10 cellular contexts compared by ENCODE assay signal in genomic region chr14:25032092-25032784, GRCh38. TPM values are rescaled to one million over a fixed set of nuclear protein-coding genes. Genes with fewer than 3 reads are reported as not detected.
DNase-seq lines count a peak whose midpoint lies in the region; ATAC-seq, FAIRE-seq and TF ChIP-seq lines count a peak whose summit lies in the region.
"Had no signal": no experiment of that assay in that cellular context is flagged by ENCODE, and none has a peak within 500 bp of the region (broad histone marks: within the 10 kb centered on the region; RNA-seq: fewer than 3 reads in every experiment).

No MANE protein-coding gene starts in this region.

- peak in 1 of 2 experiments; percentile 33; a peak in 2 of 5 replicates for TF ChIP-seq RAD21 in A549 (conservative IDR thresholded peaks at IDR 0.05 in 1 of 2, IDR thresholded peaks at IDR 0.05 in 1 of 2)

- TF ChIP-seq EP300 in A549 (IDR thresholded peaks at IDR 0.05), result no peak

- no peaks in the 10 kb centered on the region for H3K9me3 ChIP-seq in A549
- H3K9me3 ChIP-seq in Loucy (ENCODE audit: insufficient read depth, low read depth, low read length), result no peaks in the 10 kb centered on the region
- H3K9me3 ChIP-seq: psoas muscle had no signal

- no peaks in the 10 kb centered on the region for H3F3A ChIP-seq in Loucy (ENCODE audit: low read depth)

- no peak for TF ChIP-seq POLR2A in A549 (IDR thresholded peaks at IDR 0.05; ENCODE audit: low read length)

- WGBS in A549 (ENCODE audit: missing lambda C conversion rate), result 70% methylated on average over 10 of the region's 10 CpGs

- H3K4me1 ChIP-seq in A549, result no peaks in the 10 kb centered on the region
- H3K4me1 ChIP-seq in Loucy (ENCODE audit: insufficient read depth, low read length, poor library complexity, severe bottlenecking), result no peaks in the 10 kb centered on the region
- H3K4me1 ChIP-seq: psoas muscle had no signal

- peak; percentile 54 to 72; a peak in 4 of 6 replicates for ATAC-seq in A549
- ATAC-seq: psoas muscle had no signal

- no peaks in the 10 kb centered on the region for H4K20me1 ChIP-seq in Loucy (ENCODE audit: insufficient read depth, low read length, poor library complexity, severe bottlenecking)

- H3K9ac ChIP-seq in Loucy (ENCODE audit: low read depth, low read length, poor library complexity, severe bottlenecking), result no peak overlapping the region

- no peak for FAIRE-seq in A549 (lab: Jason Lieb, UNC)

- H3K4me3 ChIP-seq in A549 (peak overlapping the region; percentile 19; the same call in 1 of the 3 replicates), GM06990 (replicated peaks; ENCODE audit: low read depth, low read length) (no peak overlapping the region), Loucy (ENCODE audit: low read length, poor library complexity, severe bottlenecking) (no peak overlapping the region), epithelial cell of esophagus (ENCODE audit: low read length) (no peak overlapping the region)
- H3K4me3 ChIP-seq: psoas muscle had no signal

- no peaks in the 10 kb centered on the region for H3K79me2 ChIP-seq in Loucy (ENCODE audit: insufficient read depth, low read length)

- CTCF ChIA-PET in A549 (lab: Yijun Ruan, JAX), result no interaction called here

- no peaks in the 10 kb centered on the region for H3K9me2 ChIP-seq in Loucy (replicated peaks; ENCODE audit: low read depth, low read length)

- H3K36me3 ChIP-seq in GM06990 (ENCODE audit: control insufficient read depth, insufficient read depth, low read length) (no peaks in the 10 kb centered on the region), Loucy (ENCODE audit: insufficient read depth, low read length) (no peaks in the 10 kb centered on the region)

- POLR2A ChIA-PET in A549 (lab: Yijun Ruan, JAX), result no interaction called here

- H3K4me2 ChIP-seq in A549 (0 out of 3 replicates have a peak overlapping the region, but pooled peaks have one; percentile 14), Loucy (ENCODE audit: low read depth, low read length, poor library complexity, severe bottlenecking) (no peak overlapping the region)

- no peak overlapping the region for H3K27ac ChIP-seq in A549
- H3K27ac ChIP-seq: psoas muscle had no signal

- no peaks in the 10 kb centered on the region for H3K27me3 ChIP-seq in GM06990 (replicated peaks; ENCODE audit: control insufficient read depth, insufficient read depth, low read length)
- no peaks in the 10 kb centered on the region for H3K27me3 ChIP-seq in Loucy (ENCODE audit: insufficient read depth, low read length, poor library complexity, severe bottlenecking)

- TF ChIP-seq CTCF in A549 (IDR thresholded peaks at IDR 0.05), result no peak
- TF ChIP-seq CTCF in GM06990 (IDR thresholded peaks at IDR 0.05; ENCODE audit: insufficient read depth, low read length, poor library complexity, severe bottlenecking), result peak; percentile 46
- peak; percentile 72 for TF ChIP-seq CTCF in Loucy (conservative IDR thresholded peaks at IDR 0.05; ENCODE audit: low read length)
- peak; percentile 22 for TF ChIP-seq CTCF in epithelial cell of esophagus (IDR thresholded peaks at IDR 0.05; ENCODE audit: insufficient read depth, low read depth, low read length, missing control alignments)

- DNase-seq in A549 (ENCODE audit: low read depth in 1 of 2, low spot score in 1 of 2), result peak in 1 of 2 experiments; percentile 64
- DNase-seq in GM06990 (ENCODE audit: extremely low read depth, insufficient read length), result no peak
- no peak for DNase-seq in epithelial cell of esophagus (ENCODE audit: low read depth)
- DNase-seq in SIG-M5 (lab: John Stamatoyannopoulos, UW), result no peak
- no peak for DNase-seq in NCI-H1930 (lab: John Stamatoyannopoulos, UW)
- no peak for DNase-seq in dermis blood vessel endothelial cell
- DNase-seq in activated CD4-positive, CD25-positive, alpha-beta regulatory T cell (lab: John Stamatoyannopoulos, UW), result no peak
- DNase-seq: GDM1, psoas muscle had no signal

- peak overlapping the region; percentile 53 for H2AFZ ChIP-seq in Loucy (ENCODE audit: low read length)

TF ChIP-seq in A549, 52 proteins besides CTCF, POLR2A, EP300 and RAD21:
- TF ChIP-seq BHLHE40 (IDR thresholded peaks at IDR 0.05; ENCODE audit: low read depth, low read length) (no peak), ZC3H11A (IDR thresholded peaks at IDR 0.05) (no peak)

RNA-seq across cellular contexts. Expression of gene STXBP6, which starts 17.7 kb away (rescaled TPM):
- polyA plus RNA-seq in A549 (2011; rRNA removed) (4.6 and 6.3 TPM in 2 replicates), A549 (2017; fragmentation: RNase III; extraction: RNeasy Plus Mini Kit Qiagen cat#74134 plus additional on column Dnase treatment) (1.6 to 2.1 TPM (median 1.7 TPM) in 3 replicates)
- 2.9 and 3.4 TPM in 2 replicates for polyA plus RNA-seq in A549 (2012; cell fraction: cytosol; rRNA removed)
- 1.7 and 1.8 TPM in 2 replicates for polyA plus RNA-seq in A549 (2012; cell fraction: nucleus; rRNA removed)
- 3.2 and 4.3 TPM in 2 replicates for polyA minus RNA-seq in A549 (2011; rRNA and poly(A)+ RNA removed)
- total RNA-seq in dermis blood vessel endothelial cell, result 4.9 and 18.9 TPM in 2 replicates
